Comparison of ENCODE assay signal across 8 cellular contexts in the genomic region with DNA sequence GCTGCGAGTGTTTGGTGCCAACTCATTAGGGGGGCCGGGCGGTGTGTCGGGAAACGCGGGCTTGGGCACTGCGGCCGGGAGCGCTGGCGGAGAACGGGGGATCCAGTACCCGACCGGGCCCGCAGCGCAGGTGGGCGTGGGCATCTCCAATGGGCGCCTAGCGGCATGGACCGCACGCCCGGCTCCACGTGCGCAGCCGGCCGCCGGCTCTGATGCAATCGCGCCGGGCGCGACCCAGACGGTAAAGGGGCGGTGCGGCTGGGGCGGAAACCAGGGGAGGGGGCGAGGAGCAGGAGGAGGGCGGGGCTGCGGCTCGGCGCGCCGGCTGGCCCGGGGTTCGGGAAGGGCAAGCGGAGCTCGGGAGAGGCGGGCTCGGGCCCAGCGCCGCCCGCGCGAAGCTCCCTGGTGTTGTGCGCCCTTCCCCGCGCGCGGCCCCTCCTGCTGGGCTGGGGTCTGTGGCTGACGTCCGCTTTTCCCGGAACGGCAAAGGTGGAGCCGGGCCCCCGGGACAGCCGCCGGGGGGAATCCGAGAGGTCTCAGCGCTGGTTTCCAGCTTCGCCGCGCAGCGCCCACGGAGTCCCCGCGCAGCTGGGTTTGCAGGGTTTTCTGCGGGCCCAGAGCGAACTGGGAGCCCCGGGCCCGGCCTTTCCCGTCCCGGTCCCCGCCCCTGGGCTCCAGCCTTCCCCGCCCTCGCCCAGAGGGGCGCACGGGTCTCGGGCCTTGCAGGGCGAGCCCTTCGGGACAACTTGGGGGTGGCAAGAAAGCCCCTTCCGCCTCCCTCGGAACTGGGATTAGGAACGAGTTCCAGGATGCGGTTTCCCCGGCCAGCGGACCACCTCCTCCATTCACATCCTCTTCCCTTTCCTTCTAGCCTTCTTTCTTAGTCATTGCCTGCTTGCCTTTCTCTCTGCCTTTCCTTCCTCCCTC. TPM values are rescaled to one million over a fixed set of nuclear protein-coding genes. Genes with fewer than 3 reads are reported as not detected.
DNase-seq lines count a peak whose midpoint lies in the region; ATAC-seq and TF ChIP-seq lines count a peak whose summit lies in the region.

No MANE protein-coding gene starts in this region.

- H3K36me3 ChIP-seq in BLaER1 (peaks cover 9% of the 10 kb centered on the region; the same call in 1 of the 2 replicates), ectodermal cell (ENCODE audit: control insufficient read depth, insufficient read depth, low read length) (no peaks in the 10 kb centered on the region)

- H3K27me3 ChIP-seq in BLaER1: no peaks in the 10 kb centered on the region
- no peaks in the 10 kb centered on the region for H3K27me3 ChIP-seq in ectodermal cell (ENCODE audit: control insufficient read depth, insufficient read depth, low read length, poor library complexity, severe bottlenecking)

- peaks cover 38% of the 10 kb centered on the region for H3K4me1 Mint-ChIP-seq in activated CD8-positive, alpha-beta T cell treated with anti-CD3 and anti-CD28 coated beads, Interleukin-2, amount 10 ng/mL, durations not matched to agents 7 days and 5 days (ENCODE audit: low read depth)

- H3K9me3 Mint-ChIP-seq in activated CD8-positive, alpha-beta T cell treated with anti-CD3 and anti-CD28 coated beads, Interleukin-2, amount 10 ng/mL, durations not matched to agents 7 days and 5 days (ENCODE audit: insufficient read depth): no peaks in the 10 kb centered on the region

- peaks cover 14% of the 10 kb centered on the region for H3K36me3 Mint-ChIP-seq in activated CD8-positive, alpha-beta T cell treated with anti-CD3 and anti-CD28 coated beads, Interleukin-2, amount 10 ng/mL, durations not matched to agents 7 days and 5 days (ENCODE audit: low read depth)

- DNase-seq in NCI-H748 (lab: John Stamatoyannopoulos, UW; ENCODE audit: unreplicated experiment) (peak; percentile 90), medulla oblongata (ENCODE audit: extremely low spot score) (peak; percentile 75)
- DNase-seq in activated CD8-positive, alpha-beta T cell treated with anti-CD3 and anti-CD28 coated beads, Interleukin-2, amount 10 ng/mL, durations not matched to agents 7 days and 5 days: peak; percentile 86
- peak; percentile 72 to 83 (median 76) for DNase-seq in stimulated activated CD4-positive, alpha-beta T cell treated with anti-CD3 and anti-CD28 coated beads, TNF-alpha, amount 100 ng/mL, for 4 hours (ENCODE audit: low read depth in 3 of 3)

- POLR2A ChIA-PET in activated CD8-positive, alpha-beta T cell treated with anti-CD3 and anti-CD28 coated beads, Interleukin-2, amount 10 ng/mL, durations not matched to agents 7 days and 5 days (lab: Charles Lee): interaction anchor here (0.6 kb wide), 1 partner anchor 458 kb away, joined by 3 read pairs; no protein-coding TSS in a partner anchor

- TF ChIP-seq POLR2A in GM19099 (IDR thresholded peaks at IDR 0.05; ENCODE audit: extremely low read depth, insufficient read length, low read depth): peak; percentile 49

- H3K9me3 ChIP-seq in BLaER1 (no peaks in the 10 kb centered on the region), ectodermal cell (ENCODE audit: control insufficient read depth, low read length) (no peaks in the 10 kb centered on the region)

- H3K27me3 Mint-ChIP-seq in activated CD8-positive, alpha-beta T cell treated with anti-CD3 and anti-CD28 coated beads, Interleukin-2, amount 10 ng/mL, durations not matched to agents 7 days and 5 days (ENCODE audit: low read depth): peaks cover 14% of the 10 kb centered on the region

- 0% methylated on average over 95 of the region's 95 CpGs for WGBS in ectodermal cell, 2 experiments

- H3K27ac Mint-ChIP-seq in activated CD8-positive, alpha-beta T cell treated with anti-CD3 and anti-CD28 coated beads, Interleukin-2, amount 10 ng/mL, durations not matched to agents 7 days and 5 days: peak overlapping the region; percentile 94

- H3K4me2 ChIP-seq in BLaER1: peak overlapping the region; percentile 90

- CTCF ChIA-PET in activated CD8-positive, alpha-beta T cell treated with anti-CD3 and anti-CD28 coated beads, Interleukin-2, amount 10 ng/mL, durations not matched to agents 7 days and 5 days (lab: Charles Lee): interaction anchor here (1.3 to 2.3 kb wide), 3 partner anchors 9 to 51 kb away, joined by 4 to 5 read pairs (median 5); no protein-coding TSS in a partner anchor

- H3K4me3 ChIP-seq in BLaER1 (peak overlapping the region; percentile 96), ectodermal cell (ENCODE audit: insufficient read depth, low read depth, low read length) (peak overlapping the region; percentile 70)

- H3K4me3 Mint-ChIP-seq in activated CD8-positive, alpha-beta T cell treated with anti-CD3 and anti-CD28 coated beads, Interleukin-2, amount 10 ng/mL, durations not matched to agents 7 days and 5 days: peak overlapping the region; percentile 91

- H3K4me1 ChIP-seq in BLaER1: peaks cover 37% of the 10 kb centered on the region
- no peaks in the 10 kb centered on the region for H3K4me1 ChIP-seq in ectodermal cell (ENCODE audit: control insufficient read depth, insufficient read depth, low read length)

- H3K9ac ChIP-seq in BLaER1: peak overlapping the region; percentile 97

- peaks cover 49% of the 10 kb centered on the region for H4K20me1 ChIP-seq in BLaER1

- ATAC-seq in HG03342 (IDR thresholded peaks at IDR 0.05; ENCODE audit: unreplicated experiment): peak; percentile 69
- ATAC-seq in activated CD8-positive, alpha-beta T cell treated with anti-CD3 and anti-CD28 coated beads, Interleukin-2, amount 10 ng/mL, durations not matched to agents 7 days and 5 days: peak; percentile 84

- peak overlapping the region; percentile 98 for H3K27ac ChIP-seq in BLaER1
- H3K27ac ChIP-seq in ectodermal cell (ENCODE audit: insufficient read depth, low read depth, low read length, poor library complexity, severe bottlenecking): peak overlapping the region; percentile 94

RNA-seq across cellular contexts. Expression of gene MTHFD1L, which starts 0.9 kb away (rescaled TPM):
- 10 to 100 TPM; 59.7 to 62.3 TPM for total RNA-seq in activated CD8-positive, alpha-beta T cell treated with anti-CD3 and anti-CD28 coated beads, Interleukin-2, amount 10 ng/mL, durations not matched to agents 7 days and 5 days
- polyA plus RNA-seq in ectodermal cell (2013, experiment 1 of 4): 40.7 TPM
- polyA plus RNA-seq in ectodermal cell (2013, experiment 2 of 4): 32.9 TPM
- 25.2 TPM for polyA plus RNA-seq in ectodermal cell (2013, experiment 3 of 4)
- polyA plus RNA-seq in ectodermal cell (2013, experiment 4 of 4): 26.7 TPM

Comparison
In these comparisons a context has a peak if more than half of its experiments do, and no peak if none do; other contexts are left out.
1. Peak in every context shown above with its lines: DNase-seq, ATAC-seq, H3K4me3 ChIP-seq and H3K27ac ChIP-seq.